1 cellular context compared by ENCODE assay signal in genomic region chrX:14029425-14030247, GRCh38.
TF ChIP-seq lines count a peak whose summit lies in the region.

GEMIN8 (minus strand) TSS chrX:14029892; CDS start chrX:14021478, 8,414 bp downstream.

TF ChIP-seq in HEK293, 187 proteins besides CTCF, POLR2A, EP300 and RAD21 (continued from another document and continues in another):
- peak; percentile 82 for TF ChIP-seq ZBTB10 (tag by site-specific recombination; IDR thresholded peaks at IDR 0.05)
- TF ChIP-seq ZNF146 (tag by site-specific recombination; IDR thresholded peaks at IDR 0.05): 0 out of 2 replicates have a peak, but pooled peaks have one; percentile 20
- TF ChIP-seq GLIS1 (tag by site-specific recombination; IDR thresholded peaks at IDR 0.05): peak; percentile 99
- peak; percentile 74 for TF ChIP-seq SP3 (tag by site-specific recombination; IDR thresholded peaks at IDR 0.05)
- TF ChIP-seq ZNF555 (tag by site-specific recombination; conservative IDR thresholded peaks at IDR 0.05): no peak
- no peak; the same call in 1 of the 2 replicates for TF ChIP-seq TCF7L2 (IDR thresholded peaks at IDR 0.05; ENCODE audit: borderline replicate concordance, low read depth, low read length)
- 0 out of 2 replicates have a peak, but pooled peaks have one; percentile 57 for TF ChIP-seq KLF17 (tag by site-specific recombination; IDR thresholded peaks at IDR 0.05)
- TF ChIP-seq YY1 (tag by site-specific recombination; IDR thresholded peaks at IDR 0.05): peak; percentile 63; the same call in 1 of the 2 replicates
- no peak for TF ChIP-seq MEIS1 (CRISPR knock-in tag; IDR thresholded peaks at IDR 0.05; ENCODE audit: borderline replicate concordance)
- TF ChIP-seq KLF10 (tag by site-specific recombination; IDR thresholded peaks at IDR 0.05): peak; percentile 83
- TF ChIP-seq ZBTB1 (tag by site-specific recombination; IDR thresholded peaks at IDR 0.05): peak; percentile 30; the same call in 1 of the 2 replicates
- no peak for TF ChIP-seq ZNF664 (tag by site-specific recombination; IDR thresholded peaks at IDR 0.05)
- TF ChIP-seq ZNF585B (tag by site-specific recombination; IDR thresholded peaks at IDR 0.05): no peak
- TF ChIP-seq ZNF629 (tag by site-specific recombination; IDR thresholded peaks at IDR 0.05): peak; percentile 100
- TF ChIP-seq FEZF1 (tag by site-specific recombination; IDR thresholded peaks at IDR 0.05): 0 out of 2 replicates have a peak, but pooled peaks have one; percentile 18
- peak; percentile 65; the same call in 1 of the 2 replicates for TF ChIP-seq ZNF37A (tag by site-specific recombination; IDR thresholded peaks at IDR 0.05)
- peak; percentile 55 for TF ChIP-seq KLF9 (tag by site-specific recombination; IDR thresholded peaks at IDR 0.05; ENCODE audit: low read depth)
- peak; percentile 50; the same call in 1 of the 2 replicates for TF ChIP-seq ZNF660 (tag by site-specific recombination; IDR thresholded peaks at IDR 0.05)
- no peak for TF ChIP-seq OVOL3 (tag by site-specific recombination; IDR thresholded peaks at IDR 0.05)
- TF ChIP-seq ZNF132 (tag by site-specific recombination; IDR thresholded peaks at IDR 0.05; ENCODE audit: borderline replicate concordance): no peak
- no peak for TF ChIP-seq HOXA7 (CRISPR knock-in tag; IDR thresholded peaks at IDR 0.05; ENCODE audit: borderline replicate concordance)
- peak; percentile 35; the same call in 1 of the 2 replicates for TF ChIP-seq ZNF394 (tag by site-specific recombination; IDR thresholded peaks at IDR 0.05; ENCODE audit: borderline replicate concordance)
- TF ChIP-seq EGR2 (tag by site-specific recombination; IDR thresholded peaks at IDR 0.05; ENCODE audit: low read depth): peak; percentile 91
- peak; percentile 77 for TF ChIP-seq KLF8 (tag by site-specific recombination; IDR thresholded peaks at IDR 0.05)
- TF ChIP-seq ZNF423 (tag by site-specific recombination; IDR thresholded peaks at IDR 0.05): peak; percentile 92
- TF ChIP-seq REPIN1 (tag by site-specific recombination; IDR thresholded peaks at IDR 0.05; ENCODE audit: low read depth): no peak
- peak; percentile 94 for TF ChIP-seq ZFHX2 (tag by site-specific recombination; conservative IDR thresholded peaks at IDR 0.05)
- peak; percentile 67; the same call in 1 of the 2 replicates for TF ChIP-seq HIC1 (tag by site-specific recombination; IDR thresholded peaks at IDR 0.05)
- TF ChIP-seq ZNF335 (tag by site-specific recombination; conservative IDR thresholded peaks at IDR 0.05): peak; percentile 78
- no peak for TF ChIP-seq ZNF280D (tag by site-specific recombination; IDR thresholded peaks at IDR 0.05)
- TF ChIP-seq ZNF654 (tag by site-specific recombination; IDR thresholded peaks at IDR 0.05; ENCODE audit: low read depth): no peak; the same call in 1 of the 2 replicates
- peak; percentile 24; the same call in 1 of the 2 replicates for TF ChIP-seq MYNN (tag by site-specific recombination; IDR thresholded peaks at IDR 0.05; ENCODE audit: borderline replicate concordance)
- peak; percentile 51; the same call in 1 of the 2 replicates for TF ChIP-seq ZNF843 (tag by site-specific recombination; IDR thresholded peaks at IDR 0.05)
- TF ChIP-seq ZNF324 (tag by site-specific recombination; IDR thresholded peaks at IDR 0.05): peak; percentile 31; the same call in 1 of the 2 replicates
- peak; percentile 46 for TF ChIP-seq YY2 (tag by site-specific recombination; IDR thresholded peaks at IDR 0.05)
- no peak for TF ChIP-seq HOXC10 (CRISPR knock-in tag; IDR thresholded peaks at IDR 0.05)
- TF ChIP-seq BCL11B (tag by site-specific recombination; IDR thresholded peaks at IDR 0.05; ENCODE audit: low read depth): no peak
- 0 out of 2 replicates have a peak, but pooled peaks have one; percentile 4 for TF ChIP-seq ATF2 (tag by site-specific recombination; IDR thresholded peaks at IDR 0.05; ENCODE audit: low read depth)
- peak; percentile 100 for TF ChIP-seq ZBTB20 (tag by site-specific recombination; IDR thresholded peaks at IDR 0.05)
- peak; percentile 64; the same call in 1 of the 2 replicates for TF ChIP-seq ZNF580 (tag by site-specific recombination; IDR thresholded peaks at IDR 0.05)
- TF ChIP-seq ZNF558 (tag by site-specific recombination; IDR thresholded peaks at IDR 0.05): no peak
- peak; percentile 92 for TF ChIP-seq ZNF366 (tag by site-specific recombination; conservative IDR thresholded peaks at IDR 0.05)
- peak; percentile 100 for TF ChIP-seq GLIS2 (tag by site-specific recombination; IDR thresholded peaks at IDR 0.05)
- TF ChIP-seq ZNF76 (tag by site-specific recombination; IDR thresholded peaks at IDR 0.05; ENCODE audit: borderline replicate concordance, low read depth): peak; percentile 63
- no peak for TF ChIP-seq PRDM2 (tag by site-specific recombination; IDR thresholded peaks at IDR 0.05; ENCODE audit: borderline replicate concordance)
